Comparison of ENCODE assay signal across 29 cellular contexts in genomic region chr2:124625561-124625960, GRCh38.
"Had no signal": no experiment of that assay in that cellular context is flagged by ENCODE, and none has a peak within 500 bp of the region (broad histone marks: within the 10 kb centered on the region; RNA-seq: fewer than 3 reads in every experiment).

No MANE protein-coding gene starts in this region.

- H3K4me1 Mint-ChIP-seq: stimulated activated effector memory CD8-positive, alpha-beta T cell treated with anti-CD3 and anti-CD28 coated beads, Interleukin-12 subunit alpha, Interleukin-12 subunit beta, amount 100 ng/mL, for 72 hours; stimulated activated memory B cell treated with anti-CD40 and anti-IgM and Interleukin-4, amounts not matched to agents 10 μg/mL and 1 μg/mL and 100 μg/mL, for 72 hours; stimulated activated naive B cell treated with anti-CD40 and anti-IgM and Interleukin-4, amounts not matched to agents 10 μg/mL and 1 μg/mL and 100 μg/mL, for 72 hours; stimulated activated naive CD8-positive, alpha-beta T cell treated with anti-CD3 and anti-CD28 coated beads, Interleukin-15, amount 100 ng/mL, for 72 hours had no signal

- H3K4me3 Mint-ChIP-seq: stimulated activated effector memory CD8-positive, alpha-beta T cell treated with anti-CD3 and anti-CD28 coated beads, Interleukin-12 subunit alpha, Interleukin-12 subunit beta, amount 100 ng/mL, for 72 hours; stimulated activated memory B cell treated with anti-CD40 and anti-IgM and Interleukin-4, amounts not matched to agents 10 μg/mL and 1 μg/mL and 100 μg/mL, for 72 hours; stimulated activated naive B cell treated with anti-CD40 and anti-IgM and Interleukin-4, amounts not matched to agents 10 μg/mL and 1 μg/mL and 100 μg/mL, for 72 hours; stimulated activated naive CD8-positive, alpha-beta T cell treated with anti-CD3 and anti-CD28 coated beads, Interleukin-15, amount 100 ng/mL, for 72 hours; stimulated activated naive CD8-positive, alpha-beta T cell treated with anti-CD3 and anti-CD28 coated beads, Interleukin-15, Interleukin-2, amounts not matched to agents 100 ng/mL and 50 ng/mL, for 24 hours; type B pancreatic cell had no signal

- H3K4me3 ChIP-seq: stomach, suprapubic skin, testis, thoracic aorta, thyroid gland, tibial artery, tibial nerve, transverse colon, upper lobe of left lung, upper lobe of right lung, uterus, vagina had no signal

- FAIRE-seq: urothelium cell line had no signal

- H3K27ac ChIP-seq: stomach, suprapubic skin, testis, thoracic aorta, thyroid gland, tibial artery, tibial nerve, transverse colon, upper lobe of left lung, upper lobe of right lung, uterus, vagina had no signal

- DNase-seq: stimulated activated CD4-positive, alpha-beta T cell treated with anti-CD3 and anti-CD28 coated beads, Interleukin-2, amount 100 ng/mL, for 48 hours; stimulated activated CD4-positive, alpha-beta T cell treated with anti-CD3 and anti-CD28 coated beads, Interleukin-4, amount 100 ng/mL, for 1 hour; stimulated activated CD4-positive, alpha-beta T cell treated with anti-CD3 and anti-CD28 coated beads, Interleukin-4, amount 100 ng/mL, for 24 hours; stimulated activated CD4-positive, alpha-beta T cell treated with anti-CD3 and anti-CD28 coated beads, Interleukin-4, amount 100 ng/mL, for 4 hours; stimulated activated CD8-positive, alpha-beta memory T cell treated with anti-CD3 and anti-CD28 coated beads, Interleukin-4, amount 100 ng/mL, for 48 hours; stimulated activated naive B cell treated with anti-CD40 and anti-IgM and Interleukin-4, amounts not matched to agents 10 μg/mL and 1 μg/mL and 100 μg/mL, for 72 hours; stimulated activated naive CD4-positive, alpha-beta T cell; stimulated activated naive CD4-positive, alpha-beta T cell treated with Interleukin-2 at 50 U/mL for 16 hours; stimulated activated naive CD8-positive, alpha-beta T cell treated with anti-CD3 and anti-CD28 coated beads, Interleukin-15, amount 100 ng/mL, for 72 hours; stimulated activated naive CD8-positive, alpha-beta T cell treated with anti-CD3 and anti-CD28 coated beads, Interleukin-15, Interleukin-2, amounts not matched to agents 100 U/mL and 50 U/mL, for 24 hours; stomach; substantia nigra; testis; thyroid gland; tibial artery; transverse colon; trophoblast cell; upper lobe of left lung; upper lobe of right lung; uterus had no signal

- H3K27ac Mint-ChIP-seq: stimulated activated effector memory CD8-positive, alpha-beta T cell treated with anti-CD3 and anti-CD28 coated beads, Interleukin-12 subunit alpha, Interleukin-12 subunit beta, amount 100 ng/mL, for 72 hours; stimulated activated memory B cell treated with anti-CD40 and anti-IgM and Interleukin-4, amounts not matched to agents 10 μg/mL and 1 μg/mL and 100 μg/mL, for 72 hours; stimulated activated naive B cell treated with anti-CD40 and anti-IgM and Interleukin-4, amounts not matched to agents 10 μg/mL and 1 μg/mL and 100 μg/mL, for 72 hours; stimulated activated naive CD8-positive, alpha-beta T cell treated with anti-CD3 and anti-CD28 coated beads, Interleukin-15, amount 100 ng/mL, for 72 hours; stimulated activated naive CD8-positive, alpha-beta T cell treated with anti-CD3 and anti-CD28 coated beads, Interleukin-15, Interleukin-2, amounts not matched to agents 100 ng/mL and 50 ng/mL, for 24 hours; type B pancreatic cell had no signal

- H3K36me3 Mint-ChIP-seq: stimulated activated effector memory CD8-positive, alpha-beta T cell treated with anti-CD3 and anti-CD28 coated beads, Interleukin-12 subunit alpha, Interleukin-12 subunit beta, amount 100 ng/mL, for 72 hours; stimulated activated memory B cell treated with anti-CD40 and anti-IgM and Interleukin-4, amounts not matched to agents 10 μg/mL and 1 μg/mL and 100 μg/mL, for 72 hours; stimulated activated naive B cell treated with anti-CD40 and anti-IgM and Interleukin-4, amounts not matched to agents 10 μg/mL and 1 μg/mL and 100 μg/mL, for 72 hours; type B pancreatic cell had no signal

- H3K4me1 ChIP-seq: stomach, suprapubic skin, testis, thyroid gland, tibial artery, tibial nerve, transverse colon, upper lobe of left lung, upper lobe of right lung, uterus, vagina had no signal

- H3K36me3 ChIP-seq: stomach, suprapubic skin, thoracic aorta, thyroid gland, tibial artery, tibial nerve, transverse colon, upper lobe of left lung, upper lobe of right lung, uterus, vagina had no signal

- H3K27me3 Mint-ChIP-seq: stimulated activated memory B cell treated with anti-CD40 and anti-IgM and Interleukin-4, amounts not matched to agents 10 μg/mL and 1 μg/mL and 100 μg/mL, for 72 hours; stimulated activated naive B cell treated with anti-CD40 and anti-IgM and Interleukin-4, amounts not matched to agents 10 μg/mL and 1 μg/mL and 100 μg/mL, for 72 hours; stimulated activated naive CD8-positive, alpha-beta T cell treated with anti-CD3 and anti-CD28 coated beads, Interleukin-15, amount 100 ng/mL, for 72 hours; stimulated activated naive CD8-positive, alpha-beta T cell treated with anti-CD3 and anti-CD28 coated beads, Interleukin-15, Interleukin-2, amounts not matched to agents 100 ng/mL and 50 ng/mL, for 24 hours; type B pancreatic cell had no signal

- H3K9me3 ChIP-seq: stomach, testis, thoracic aorta, thyroid gland, tibial artery, tibial nerve, transverse colon, upper lobe of left lung, upper lobe of right lung, uterus, vagina had no signal

- ATAC-seq: stimulated activated effector memory CD8-positive, alpha-beta T cell treated with anti-CD3 and anti-CD28 coated beads, Interleukin-12 subunit alpha, Interleukin-12 subunit beta, amount 100 ng/mL, for 72 hours; stimulated activated memory B cell treated with anti-CD40 and anti-IgM and Interleukin-4, amounts not matched to agents 10 μg/mL and 1 μg/mL and 100 μg/mL, for 72 hours; stimulated activated naive B cell treated with anti-CD40 and anti-IgM and Interleukin-4, amounts not matched to agents 10 μg/mL and 1 μg/mL and 100 μg/mL, for 72 hours; stimulated activated naive CD8-positive, alpha-beta T cell treated with anti-CD3 and anti-CD28 coated beads, Interleukin-15, amount 100 ng/mL, for 72 hours; stimulated activated naive CD8-positive, alpha-beta T cell treated with anti-CD3 and anti-CD28 coated beads, Interleukin-15, Interleukin-2, amounts not matched to agents 100 U/mL and 50 U/mL, for 24 hours; upper lobe of right lung had no signal

- H3K27me3 ChIP-seq: stomach, suprapubic skin, testis, thyroid gland, tibial artery, tibial nerve, transverse colon, upper lobe of left lung, upper lobe of right lung, uterus, vagina had no signal
